Comparison of ENCODE assay signal across 36 cellular contexts in genomic region chr17:40962059-40962561, GRCh38. TPM values are rescaled to one million over a fixed set of nuclear protein-coding genes. Genes with fewer than 3 reads are reported as not detected.
"Had no signal": no experiment of that assay in that cellular context is flagged by ENCODE, and none has a peak within 500 bp of the region (broad histone marks: within the 10 kb centered on the region; RNA-seq: fewer than 3 reads in every experiment).

No MANE protein-coding gene starts in this region.

- H3K36me3 Mint-ChIP-seq: brain, immature natural killer cell, T-cell had no signal

- H3K27ac ChIP-seq: gastroesophageal sphincter, hepatocyte, neutrophil, ovary, right atrium auricular region, transverse colon had no signal

- FAIRE-seq: kidney had no signal

- H3K36me3 ChIP-seq: gastroesophageal sphincter, neutrophil, ovary, right atrium auricular region, transverse colon had no signal

- H3K4me2 ChIP-seq: hepatocyte had no signal

- H3K4me1 ChIP-seq: gastroesophageal sphincter, right atrium auricular region, transverse colon had no signal

- H3K27ac Mint-ChIP-seq: activated naive CD8-positive, alpha-beta T cell; brain; effector memory CD8-positive, alpha-beta T cell; immature natural killer cell; nephron progenitor cell; T-cell; T-helper 2 cell treated with Interferon-gamma antibody and Interleukin-4, amounts not matched to agents 5 μg/mL and 100 μg/mL, for 36 hours had no signal

- DNase-seq: activated CD4-positive, alpha-beta T cell treated with anti-CD3 and anti-CD28 coated beads for 4 hours; activated CD4-positive, alpha-beta T cell treated with anti-CD3 and anti-CD28 coated beads, Interleukin-2, amount 50 U/mL, for 4 hours; activated effector memory CD4-positive, alpha-beta T cell treated with Interleukin-2 at 50 U/mL for 16 hours; activated naive CD4-positive, alpha-beta T cell treated with Interleukin-2 at 50 U/mL for 16 hours; activated T-cell treated with anti-CD3 and anti-CD28 coated beads for 4 hours; aorta; caudate nucleus; cortex of kidney; effector memory CD8-positive, alpha-beta T cell; erythroblast; immature natural killer cell; kidney; left colon; mammary epithelial cell; nephron progenitor cell; ovary; stimulated activated CD4-positive, alpha-beta T cell treated with anti-CD3 and anti-CD28 coated beads, Interleukin-2, amount 100 ng/mL, for 48 hours; stimulated activated naive CD4-positive, alpha-beta T cell treated with Interleukin-2 at 50 U/mL for 16 hours; T-cell; transverse colon had no signal

- H3K27me3 ChIP-seq: hepatocyte, ovary, right atrium auricular region, transverse colon had no signal

- H3K9me3 ChIP-seq: gastroesophageal sphincter, neutrophil, ovary, transverse colon had no signal

- H2AFZ ChIP-seq: hepatocyte had no signal

- H3K9me3 Mint-ChIP-seq: effector memory CD8-positive, alpha-beta T cell; immature natural killer cell; T-cell; T-helper 2 cell treated with Interferon-gamma antibody and Interleukin-4, amounts not matched to agents 5 μg/mL and 100 μg/mL, for 36 hours had no signal

- H3K79me2 ChIP-seq: hepatocyte had no signal

- H3K4me3 ChIP-seq: gastroesophageal sphincter, hepatocyte, ovary, right atrium auricular region, transverse colon had no signal

- ATAC-seq: effector memory CD8-positive, alpha-beta T cell; gastroesophageal sphincter; left colon; T-cell had no signal

- H3K27me3 Mint-ChIP-seq: brain had no signal

- H3K4me1 Mint-ChIP-seq: brain, immature natural killer cell had no signal

- H3K4me3 Mint-ChIP-seq: activated naive CD8-positive, alpha-beta T cell; brain; effector memory CD8-positive, alpha-beta T cell; immature natural killer cell; nephron progenitor cell; T-cell; T-helper 2 cell treated with Interferon-gamma antibody and Interleukin-4, amounts not matched to agents 5 μg/mL and 100 μg/mL, for 36 hours had no signal

RNA-seq across cellular contexts. Expression of gene KRT39, which starts 4.6 kb away (rescaled TPM):
- total RNA-seq: aorta, chondrocyte, fibroblast of villous mesenchyme, gastroesophageal sphincter, hepatocyte, kidney, left colon, liver, mucosa of gallbladder, pulmonary artery endothelial cell, right atrium auricular region, T-cell, temporal lobe, transverse colon, urinary bladder had no signal
- polyA plus RNA-seq: aorta, hepatocyte, immature natural killer cell, liver, mammary epithelial cell, ovary, urinary bladder had no signal

RNA-seq across cellular contexts. Expression of gene KRT40, which starts 22.0 kb away (rescaled TPM):
- total RNA-seq: aorta, chondrocyte, fibroblast of lung, fibroblast of villous mesenchyme, gastroesophageal sphincter, kidney, liver, mucosa of gallbladder, ovary, pulmonary artery endothelial cell, right atrium auricular region, T-cell, temporal lobe, urinary bladder had no signal
- polyA plus RNA-seq: aorta, hepatocyte, immature natural killer cell, liver, mammary epithelial cell, ovary, urinary bladder had no signal

RNA-seq across cellular contexts. Expression of gene KRT23, which starts 24.7 kb away (rescaled TPM):
- total RNA-seq: chondrocyte, fibroblast of lung, pulmonary artery endothelial cell, right atrium auricular region, T-cell had no signal
- polyA plus RNA-seq: immature natural killer cell had no signal

RNA-seq across cellular contexts. Expression of gene KRTAP3-3, which starts 31.9 kb away (rescaled TPM):
- total RNA-seq: aorta, chondrocyte, fibroblast of lung, fibroblast of villous mesenchyme, gastroesophageal sphincter, hepatocyte, kidney, left colon, liver, mammary epithelial cell, mucosa of gallbladder, ovary, pulmonary artery endothelial cell, right atrium auricular region, T-cell, temporal lobe, transverse colon, urinary bladder had no signal
- polyA plus RNA-seq: adipose tissue, aorta, fibroblast of lung, hepatocyte, immature natural killer cell, liver, mammary epithelial cell, ovary, urinary bladder had no signal

RNA-seq across cellular contexts. Expression of gene KRTAP3-2, which starts 37.6 kb away (rescaled TPM):
- total RNA-seq: aorta, chondrocyte, fibroblast of lung, fibroblast of villous mesenchyme, gastroesophageal sphincter, hepatocyte, kidney, left colon, liver, mammary epithelial cell, mucosa of gallbladder, ovary, pulmonary artery endothelial cell, right atrium auricular region, T-cell, temporal lobe, transverse colon, urinary bladder had no signal
- polyA plus RNA-seq: adipose tissue, aorta, fibroblast of lung, hepatocyte, immature natural killer cell, liver, mammary epithelial cell, ovary, urinary bladder had no signal
